Comparison of ENCODE assay signal across 8 cellular contexts in genomic region chr11:72752088-72752914, GRCh38. TPM values are rescaled to one million over a fixed set of nuclear protein-coding genes. Genes with fewer than 3 reads are reported as not detected.
DNase-seq lines count a peak whose midpoint lies in the region; ATAC-seq and TF ChIP-seq lines count a peak whose summit lies in the region.

ARAP1 (minus strand) TSS chr11:72752408; CDS start chr11:72727128, 25,280 bp downstream.

- peak; percentile 88 for ATAC-seq in SK-N-SH treated with all-trans-retinoic acid at 6 μM for 48 hours
- ATAC-seq in thoracic aorta (ENCODE audit: insufficient number of reproducible peaks, low FRiP score, low read depth), result no peak

- TF ChIP-seq CTCF in GM20000 (IDR thresholded peaks at IDR 0.05; ENCODE audit: extremely low read depth, missing control alignments) (no peak), glutamatergic neuron (IDR thresholded peaks at IDR 0.05; ENCODE audit: partially characterized antibody, unreplicated experiment) (no peak), ovary (IDR thresholded peaks at IDR 0.05) (no peak), thoracic aorta (IDR thresholded peaks at IDR 0.05) (no peak)

- no peak for TF ChIP-seq POLR2A in ovary (IDR thresholded peaks at IDR 0.05)

- intact Hi-C loops in ovary (cut with DNase I), result no loop called here

- H3K36me3 Mint-ChIP-seq in CD8-positive, alpha-beta memory T cell, result peaks cover 0 to 22% (median 3%) of the 10 kb centered on the region in 3 donors
- no peaks in the 10 kb centered on the region for H3K36me3 Mint-ChIP-seq in activated naive CD4-positive, alpha-beta T cell treated with anti-CD3 and anti-CD28 coated beads, Interleukin-2, amount 50 U/mL, for 24 hours
- H3K36me3 Mint-ChIP-seq in glutamatergic neuron (ENCODE audit: unreplicated experiment), result no peaks in the 10 kb centered on the region

- POLR2A ChIA-PET in CD8-positive, alpha-beta memory T cell (lab: Charles Lee), result interaction anchor here (0.5 to 0.7 kb wide), 2 partner anchors 16 to 22 kb away, joined by 3 to 4 read pairs; no protein-coding TSS in a partner anchor

- H3K4me1 ChIP-seq in CD8-positive, alpha-beta memory T cell (ENCODE audit: insufficient read depth, low read length), result peaks cover 45% of the 10 kb centered on the region
- peaks cover 10% of the 10 kb centered on the region for H3K4me1 ChIP-seq in ovary (ENCODE audit: insufficient read depth)
- H3K4me1 ChIP-seq in thoracic aorta (ENCODE audit: control insufficient read depth in 1 of 2, low read depth in 2 of 2), result peaks cover 13 to 29% of the 10 kb centered on the region in 2 donors

- H3K27me3 ChIP-seq in CD8-positive, alpha-beta memory T cell (ENCODE audit: insufficient read depth, low read length, poor library complexity, severe bottlenecking), result no peaks in the 10 kb centered on the region
- H3K27me3 ChIP-seq in ovary (no peaks in the 10 kb centered on the region), thoracic aorta (replicated peaks; ENCODE audit: insufficient read depth) (no peaks in the 10 kb centered on the region)

- peak within 1 kb of the TSS; percentile 81 to 99 (median 98) for H3K27ac Mint-ChIP-seq in CD8-positive, alpha-beta memory T cell
- peak within 1 kb of the TSS; percentile 97 for H3K27ac Mint-ChIP-seq in activated naive CD4-positive, alpha-beta T cell treated with anti-CD3 and anti-CD28 coated beads, Interleukin-2, amount 50 U/mL, for 24 hours
- no peak within 1 kb of the TSS for H3K27ac Mint-ChIP-seq in glutamatergic neuron (ENCODE audit: unreplicated experiment)

- DNase-seq in CD8-positive, alpha-beta memory T cell, result peak; percentile 73 to 89 (median 79)
- peak; percentile 95 for DNase-seq in GM20000 (ENCODE audit: low spot score)
- peak; percentile 64 for DNase-seq in glutamatergic neuron
- peak; percentile 69 to 80 (median 78) for DNase-seq in ovary
- DNase-seq in thoracic aorta (ENCODE audit: low spot score), result peak; percentile 18

- TF ChIP-seq RAD21 in Ishikawa (IDR thresholded peaks at IDR 0.05; ENCODE audit: low read depth), result no peak

- H3K27ac ChIP-seq in CD8-positive, alpha-beta memory T cell (ENCODE audit: low read depth, low read length), result peak within 1 kb of the TSS; percentile 80
- H3K27ac ChIP-seq in ovary (peak within 1 kb of the TSS in 1 of 2 donors; percentile 48), thoracic aorta (peak within 1 kb of the TSS in 1 of 2 donors; percentile 5)

- H3K9me3 Mint-ChIP-seq in CD8-positive, alpha-beta memory T cell, result no peaks in the 10 kb centered on the region
- H3K9me3 Mint-ChIP-seq in activated naive CD4-positive, alpha-beta T cell treated with anti-CD3 and anti-CD28 coated beads, Interleukin-2, amount 50 U/mL, for 24 hours, result no peaks in the 10 kb centered on the region
- H3K9me3 Mint-ChIP-seq in glutamatergic neuron (ENCODE audit: unreplicated experiment), result peaks cover 4% of the 10 kb centered on the region

- H3K4me3 ChIP-seq in CD8-positive, alpha-beta memory T cell (ENCODE audit: low read length), result peak within 1 kb of the TSS; percentile 93
- H3K4me3 ChIP-seq in ovary (peak within 1 kb of the TSS; percentile 60), thoracic aorta (peak within 1 kb of the TSS; percentile 86)

- no peaks in the 10 kb centered on the region for H3K27me3 Mint-ChIP-seq in CD8-positive, alpha-beta memory T cell
- no peaks in the 10 kb centered on the region for H3K27me3 Mint-ChIP-seq in activated naive CD4-positive, alpha-beta T cell treated with anti-CD3 and anti-CD28 coated beads, Interleukin-2, amount 50 U/mL, for 24 hours
- H3K27me3 Mint-ChIP-seq in glutamatergic neuron (ENCODE audit: unreplicated experiment), result peaks cover 16% of the 10 kb centered on the region

- TF ChIP-seq EP300 in Ishikawa (IDR thresholded peaks at IDR 0.05; ENCODE audit: borderline replicate concordance), result no peak
- TF ChIP-seq EP300 in ovary (IDR thresholded peaks at IDR 0.05), result no peak

- CTCF ChIA-PET in CD8-positive, alpha-beta memory T cell (lab: Charles Lee), result interaction anchor here (1.6 kb wide), 1 partner anchor 27 kb away, joined by 3 read pairs; no protein-coding TSS in a partner anchor

- peaks cover 42 to 55% (median 48%) of the 10 kb centered on the region in 3 donors for H3K4me1 Mint-ChIP-seq in CD8-positive, alpha-beta memory T cell
- H3K4me1 Mint-ChIP-seq in activated naive CD4-positive, alpha-beta T cell treated with anti-CD3 and anti-CD28 coated beads, Interleukin-2, amount 50 U/mL, for 24 hours, result peaks cover 49% of the 10 kb centered on the region
- H3K4me1 Mint-ChIP-seq in glutamatergic neuron (ENCODE audit: low read depth, unreplicated experiment), result peaks cover 7% of the 10 kb centered on the region

- no peaks in the 10 kb centered on the region for H3K36me3 ChIP-seq in CD8-positive, alpha-beta memory T cell (ENCODE audit: insufficient read depth, low read length)
- no peaks in the 10 kb centered on the region for H3K36me3 ChIP-seq in ovary
- H3K36me3 ChIP-seq in thoracic aorta, result peaks cover 2% of the 10 kb centered on the region

- H3K4me3 Mint-ChIP-seq in CD8-positive, alpha-beta memory T cell, result peak within 1 kb of the TSS; percentile 85 to 98 (median 95)
- peak within 1 kb of the TSS; percentile 94 for H3K4me3 Mint-ChIP-seq in activated naive CD4-positive, alpha-beta T cell treated with anti-CD3 and anti-CD28 coated beads, Interleukin-2, amount 50 U/mL, for 24 hours
- H3K4me3 Mint-ChIP-seq in glutamatergic neuron (ENCODE audit: unreplicated experiment), result peak within 1 kb of the TSS; percentile 92

- 1 to 2% (median 2%) methylated on average over 28 to 51 of the region's 51 CpGs for WGBS in ovary, 3 donors

- H3K9me3 ChIP-seq in CD8-positive, alpha-beta memory T cell (ENCODE audit: low read length), result no peaks in the 10 kb centered on the region
- H3K9me3 ChIP-seq in ovary (no peaks in the 10 kb centered on the region), thoracic aorta (no peaks in the 10 kb centered on the region)

TF ChIP-seq in Ishikawa, 13 proteins besides CTCF, POLR2A, EP300 and RAD21 (continues in another document):
- TF ChIP-seq USF1 (IDR thresholded peaks at IDR 0.05), result peak; percentile 95
- TF ChIP-seq ZBTB7A (IDR thresholded peaks at IDR 0.05; ENCODE audit: low read depth), result peak; percentile 88
- TF ChIP-seq TAF1 (IDR thresholded peaks at IDR 0.05; ENCODE audit: low read depth), result peak; percentile 47; the same call in 1 of the 2 replicates

TF ChIP-seq in SK-N-SH treated with all-trans-retinoic acid at 6 μM for 48 hours, 23 proteins besides CTCF, POLR2A, EP300 and RAD21 (continues in another document):
- TF ChIP-seq TOX (CRISPR knock-in tag; IDR thresholded peaks at IDR 0.05; ENCODE audit: borderline replicate concordance) (no peak), ISL1 (CRISPR knock-in tag; IDR thresholded peaks at IDR 0.05) (no peak), ZNF8 (CRISPR knock-in tag; IDR thresholded peaks at IDR 0.05) (peak; percentile 59; the same call in 1 of the 2 replicates), ZFP3 (CRISPR knock-in tag; IDR thresholded peaks at IDR 0.05) (no peak), ZC3H10 (CRISPR knock-in tag; IDR thresholded peaks at IDR 0.05) (no peak), CSRNP3 (CRISPR knock-in tag; IDR thresholded peaks at IDR 0.05) (no peak), SNAI2 (CRISPR knock-in tag; IDR thresholded peaks at IDR 0.05) (no peak), ESRRG (CRISPR knock-in tag; IDR thresholded peaks at IDR 0.05) (no peak), OSR1 (CRISPR knock-in tag; IDR thresholded peaks at IDR 0.05) (no peak), GLIS3 (CRISPR knock-in tag; IDR thresholded peaks at IDR 0.05) (no peak), ZFP30 (CRISPR knock-in tag; IDR thresholded peaks at IDR 0.05) (no peak), ZNF565 (CRISPR knock-in tag; conservative IDR thresholded peaks at IDR 0.05; ENCODE audit: low read depth) (no peak), TSHZ2 (CRISPR knock-in tag; IDR thresholded peaks at IDR 0.05) (0 out of 2 replicates have a peak, but pooled peaks have one; percentile 25)

RNA-seq across cellular contexts. Expression of gene ARAP1, which starts in this region (rescaled TPM):
- total RNA-seq in CD8-positive, alpha-beta memory T cell, result 10 to 100 TPM; 61.2 to 64.0 TPM
- 39.8 TPM for polyA plus RNA-seq in CD8-positive, alpha-beta memory T cell
- 20.5 TPM for total RNA-seq in glutamatergic neuron (ENCODE audit: unreplicated experiment)
- 100 to 1,000 TPM in 1 of 7 donors, 10 to 100 TPM in 6; 62.1 to 162 (median 81.9) TPM for total RNA-seq in ovary
- 10 to 100 TPM; 39.0 to 75.5 TPM for polyA plus RNA-seq in ovary
- total RNA-seq in thoracic aorta, result 100 to 1,000 TPM in 1 of 2 donors, 10 to 100 TPM in 1; 76.5 to 103 TPM

Comparison
In these comparisons a context has a peak if more than half of its experiments do, and no peak if none do; other contexts are left out.
1. DNase-seq: peak in every context shown above with its lines; median percentile 95 in GM20000; 79 in CD8-positive, alpha-beta memory T cell; 78 in ovary; 64 in glutamatergic neuron; 18 in thoracic aorta.